29 cellular contexts compared by ENCODE assay signal in the genomic region with DNA sequence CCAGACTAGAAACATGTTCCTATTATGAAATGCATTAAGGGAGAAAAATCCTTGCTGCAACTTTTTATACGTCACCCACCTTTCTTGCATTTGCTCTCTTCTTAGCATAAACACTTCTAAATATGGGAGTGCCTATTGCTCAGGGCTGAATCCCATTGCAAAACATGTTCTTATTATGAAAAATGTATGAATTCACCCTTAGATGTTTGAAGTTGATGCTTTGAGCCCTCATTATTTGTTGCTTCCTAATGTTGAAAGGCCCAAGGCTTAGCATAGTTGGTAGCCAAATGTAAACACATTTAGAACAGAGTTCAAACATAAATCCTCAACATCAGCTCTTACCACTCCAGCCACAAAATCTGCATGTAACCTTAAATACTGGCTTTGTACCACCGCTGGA.
"Had no signal": no experiment of that assay in that cellular context is flagged by ENCODE, and none has a peak within 500 bp of the region (broad histone marks: within the 10 kb centered on the region; RNA-seq: fewer than 3 reads in every experiment).

No MANE protein-coding gene starts in this region.

- H3K9me3 Mint-ChIP-seq: mesothelial cell of epicardium; naive B cell; natural killer cell; nephron progenitor cell; neural progenitor cell; stimulated activated memory B cell treated with anti-CD40 and anti-IgM and Interleukin-4, amounts not matched to agents 10 μg/mL and 1 μg/mL and 100 μg/mL, for 72 hours; stimulated activated naive CD8-positive, alpha-beta T cell treated with anti-CD3 and anti-CD28 coated beads, Interleukin-15, amount 100 ng/mL, for 72 hours; type B pancreatic cell had no signal

- H2AFZ ChIP-seq: neural progenitor cell had no signal

- H3K4me3 Mint-ChIP-seq: mesothelial cell of epicardium; naive B cell; natural killer cell; nephron progenitor cell; neural progenitor cell; stimulated activated memory B cell treated with anti-CD40 and anti-IgM and Interleukin-4, amounts not matched to agents 10 μg/mL and 1 μg/mL and 100 μg/mL, for 72 hours; stimulated activated naive CD8-positive, alpha-beta T cell treated with anti-CD3 and anti-CD28 coated beads, Interleukin-15, amount 100 ng/mL, for 72 hours; type B pancreatic cell had no signal

- H3K27me3 Mint-ChIP-seq: stimulated activated memory B cell treated with anti-CD40 and anti-IgM and Interleukin-4, amounts not matched to agents 10 μg/mL and 1 μg/mL and 100 μg/mL, for 72 hours; type B pancreatic cell had no signal

- FAIRE-seq: kidney had no signal

- ATAC-seq: left colon; left lung; lower lobe of right lung; natural killer cell; right lobe of liver; stimulated activated memory B cell treated with anti-CD40 and anti-IgM and Interleukin-4, amounts not matched to agents 10 μg/mL and 1 μg/mL and 100 μg/mL, for 72 hours; stimulated activated naive CD8-positive, alpha-beta T cell treated with anti-CD3 and anti-CD28 coated beads, Interleukin-15, amount 100 ng/mL, for 72 hours had no signal

- H3K4me3 ChIP-seq: left lung, lower lobe of right lung, neural progenitor cell, ovary, right atrium auricular region, right lobe of liver, skin epidermis, spleen, tibial nerve, vagina had no signal

- H3K36me3 Mint-ChIP-seq: mesothelial cell of epicardium; naive B cell; natural killer cell; neural progenitor cell; stimulated activated memory B cell treated with anti-CD40 and anti-IgM and Interleukin-4, amounts not matched to agents 10 μg/mL and 1 μg/mL and 100 μg/mL, for 72 hours; type B pancreatic cell had no signal

- H3K27me3 ChIP-seq: left lung, neural progenitor cell, neutrophil, ovary, right atrium auricular region, right lobe of liver, spleen, tibial nerve, vagina had no signal

- H3K9me3 ChIP-seq: left lung, lower lobe of right lung, neutrophil, ovary, right atrium auricular region, right lobe of liver, spleen, tibial nerve, vagina had no signal

- H3K9ac ChIP-seq: neural progenitor cell had no signal

- H3K4me1 Mint-ChIP-seq: naive B cell; natural killer cell; nephron progenitor cell; neural progenitor cell; stimulated activated memory B cell treated with anti-CD40 and anti-IgM and Interleukin-4, amounts not matched to agents 10 μg/mL and 1 μg/mL and 100 μg/mL, for 72 hours; stimulated activated naive CD8-positive, alpha-beta T cell treated with anti-CD3 and anti-CD28 coated beads, Interleukin-15, amount 100 ng/mL, for 72 hours had no signal

- DNase-seq: hippocampal formation; kidney; left colon; left lung; lower lobe of right lung; mammary epithelial cell; mesendoderm; naive B cell; natural killer cell; nephron progenitor cell; occipital lobe; ovary; right lobe of liver; spleen; stimulated activated CD4-positive, alpha-beta T cell treated with anti-CD3 and anti-CD28 coated beads, Interleukin-4, amount 100 ng/mL, for 4 hours; stimulated activated CD8-positive, alpha-beta memory T cell treated with anti-CD3 and anti-CD28 coated beads, Interleukin-4, amount 100 ng/mL, for 48 hours; stimulated activated naive CD4-positive, alpha-beta T cell treated with Interleukin-2 at 50 U/mL for 16 hours; stimulated activated naive CD8-positive, alpha-beta T cell treated with anti-CD3 and anti-CD28 coated beads, Interleukin-15, amount 100 ng/mL, for 72 hours; substantia nigra had no signal

- H3K4me1 ChIP-seq: left lung, lower lobe of right lung, neural progenitor cell, right atrium auricular region, right lobe of liver, spleen had no signal

- H3K27ac Mint-ChIP-seq: mesothelial cell of epicardium; naive B cell; natural killer cell; nephron progenitor cell; neural progenitor cell; progenitor cell of endocrine pancreas; stimulated activated memory B cell treated with anti-CD40 and anti-IgM and Interleukin-4, amounts not matched to agents 10 μg/mL and 1 μg/mL and 100 μg/mL, for 72 hours; stimulated activated naive CD8-positive, alpha-beta T cell treated with anti-CD3 and anti-CD28 coated beads, Interleukin-15, amount 100 ng/mL, for 72 hours; type B pancreatic cell had no signal

- H3K27ac ChIP-seq: left lung, lower lobe of right lung, neural progenitor cell, neutrophil, ovary, right atrium auricular region, right lobe of liver, skin epidermis, spleen, tibial nerve, vagina had no signal

- H3K36me3 ChIP-seq: left lung, lower lobe of right lung, neural progenitor cell, neutrophil, ovary, right atrium auricular region, right lobe of liver, spleen, tibial nerve, vagina had no signal

- H3K4me2 ChIP-seq: neural progenitor cell had no signal
